Comparison of ENCODE assay signal across 11 cellular contexts in genomic region chr17:81966343-81967243, GRCh38. TPM values are rescaled to one million over a fixed set of nuclear protein-coding genes. Genes with fewer than 3 reads are reported as not detected.
DNase-seq lines count a peak whose midpoint lies in the region; ATAC-seq and TF ChIP-seq lines count a peak whose summit lies in the region.
"Had no signal": no experiment of that assay in that cellular context is flagged by ENCODE, and none has a peak within 500 bp of the region (broad histone marks: within the 10 kb centered on the region; RNA-seq: fewer than 3 reads in every experiment).

No MANE protein-coding gene starts in this region.

- no peak overlapping the region for H3K27ac ChIP-seq in psoas muscle
- H3K27ac ChIP-seq in breast epithelium: no peak overlapping the region
- H3K27ac ChIP-seq in gastrocnemius medialis: peak overlapping the region in 2 of 4 donors; percentile 69 to 82
- H3K27ac ChIP-seq: VCaP had no signal

- in situ Hi-C loops in gastrocnemius medialis (cut with MboI; ENCODE audit: low sequenced_read_pairs in 4 of 4): no loop called here

- 46 to 48% (median 47%) methylated on average over 35 to 41 of the region's 41 CpGs for WGBS in psoas muscle, 3 donors

- H3K27me3 ChIP-seq in psoas muscle (ENCODE audit: insufficient read depth in 3 of 3, low read length in 2 of 3) (peaks cover 0 to 5% (median 0%) of the 10 kb centered on the region in 3 donors), breast epithelium (peaks cover 5 to 21% of the 10 kb centered on the region in 2 donors), gastrocnemius medialis (peaks cover 0 to 6% (median 3%) of the 10 kb centered on the region in 3 donors)

- TF ChIP-seq CTCF in GM20000 (IDR thresholded peaks at IDR 0.05; ENCODE audit: extremely low read depth, missing control alignments) (no peak), psoas muscle (IDR thresholded peaks at IDR 0.05) (no peak), breast epithelium (IDR thresholded peaks at IDR 0.05) (no peak), gastrocnemius medialis (IDR thresholded peaks at IDR 0.05 in 4 of 5, conservative IDR thresholded peaks at IDR 0.05 in 1 of 5) (no peak)

- TF ChIP-seq POLR2A in breast epithelium (IDR thresholded peaks at IDR 0.05) (no peak), gastrocnemius medialis (IDR thresholded peaks at IDR 0.05) (no peak)

- peak; percentile 16 to 57 (median 38) for ATAC-seq in psoas muscle
- no peak for ATAC-seq in GM18858 (IDR thresholded peaks at IDR 0.05; ENCODE audit: unreplicated experiment)
- ATAC-seq in gastrocnemius medialis: no peak

- intact Hi-C loops in psoas muscle (cut with DNase I): loop anchor here in 1 of 2 donors (5.0 kb wide), 1 partner anchor 36 kb away; no protein-coding TSS in a partner anchor
- intact Hi-C loops in breast epithelium (cut with DNase I; ENCODE audit: low total_unique reads): no loop called here
- intact Hi-C loops in gastrocnemius medialis (cut with DNase I; ENCODE audit: low total_unique reads): no loop called here

- DNase-seq in GM20000 (ENCODE audit: low spot score) (peak; percentile 62), NCI-H82 treated with DMSO at 0.1 percent for 48 hours (lab: John Stamatoyannopoulos, UW; ENCODE audit: unreplicated experiment) (peak; percentile 66), fibroblast of the conjunctiva (ENCODE audit: low read depth) (peak; percentile 30), psoas muscle (peak; percentile 56 to 77), GF-D8 (lab: John Stamatoyannopoulos, UW) (no peak), breast epithelium (ENCODE audit: low spot score in 2 of 2) (no peak), gastrocnemius medialis (no peak)
- DNase-seq: cerebellar nuclear complex, natural killer cell had no signal

- H3K4me1 ChIP-seq in psoas muscle (peaks cover 27% of the 10 kb centered on the region), breast epithelium (peaks cover 8 to 11% of the 10 kb centered on the region in 2 donors), gastrocnemius medialis (peaks cover 16 to 27% of the 10 kb centered on the region in 2 donors)

- H3K9me3 ChIP-seq in psoas muscle (no peaks in the 10 kb centered on the region), breast epithelium (no peaks in the 10 kb centered on the region), gastrocnemius medialis (no peaks in the 10 kb centered on the region)

- H3K36me3 ChIP-seq in psoas muscle (ENCODE audit: insufficient read depth in 1 of 2, low read depth in 1 of 2) (no peaks in the 10 kb centered on the region), breast epithelium (no peaks in the 10 kb centered on the region), gastrocnemius medialis (no peaks in the 10 kb centered on the region)

- H3K4me3 ChIP-seq in psoas muscle (no peak overlapping the region), breast epithelium (no peak overlapping the region), gastrocnemius medialis (no peak overlapping the region)

RNA-seq across cellular contexts. Expression of gene NOTUM, which starts 5.6 kb away (rescaled TPM):
- total RNA-seq in psoas muscle: 1 to 10 TPM in 3 of 4 donors, under 1 TPM in 1; 0.92 to 1.9 (median 1.5) TPM
- polyA plus RNA-seq in psoas muscle: under 1 TPM; 0.25 to 0.48 (median 0.44) TPM
- total RNA-seq in breast epithelium: under 1 TPM in 1 of 3 donors, not detected in 2; 0.29 TPM
- 1 to 10 TPM in 3 of 4 donors, not detected in 1; 1.7 to 1.8 (median 1.7) TPM for total RNA-seq in gastrocnemius medialis
- total RNA-seq: natural killer cell had no signal

RNA-seq across cellular contexts. Expression of gene ASPSCR1, which starts 10.8 kb away (rescaled TPM):
- total RNA-seq in psoas muscle: 10 to 100 TPM; 27.7 to 37.4 (median 35.0) TPM
- polyA plus RNA-seq in psoas muscle: 10 to 100 TPM; 27.9 to 33.1 (median 33.0) TPM
- 10 to 100 TPM; 15.4 to 31.8 (median 17.9) TPM for total RNA-seq in breast epithelium
- 10 to 100 TPM; 24.0 to 44.7 (median 32.0) TPM for total RNA-seq in gastrocnemius medialis

RNA-seq across cellular contexts. Expression of gene MYADML2, which starts 19.6 kb away (rescaled TPM):
- total RNA-seq in psoas muscle (10 to 100 TPM in 3 of 4 donors, 1 to 10 TPM in 1; 9.7 to 58.0 (median 13.4) TPM), breast epithelium (not detected), gastrocnemius medialis (10 to 100 TPM in 2 of 4 donors, 1 to 10 TPM in 2; 2.9 to 24.9 (median 13.3) TPM)
- polyA plus RNA-seq in psoas muscle: 10 to 100 TPM in 1 of 3 donors, 1 to 10 TPM in 1, under 1 TPM in 1; 0.47 to 95.8 (median 9.1) TPM
- total RNA-seq: natural killer cell had no signal

RNA-seq across cellular contexts. Expression of gene PYCR1, which starts 29.5 kb away (rescaled TPM):
- 10 to 100 TPM in 2 of 4 donors, 1 to 10 TPM in 2; 5.4 to 12.5 (median 9.5) TPM for total RNA-seq in psoas muscle
- 10 to 100 TPM in 2 of 3 donors, 1 to 10 TPM in 1; 8.3 to 23.2 (median 15.2) TPM for polyA plus RNA-seq in psoas muscle
- 10 to 100 TPM in 2 of 3 donors, 1 to 10 TPM in 1; 3.0 to 30.2 (median 15.5) TPM for total RNA-seq in breast epithelium
- 10 to 100 TPM in 3 of 4 donors, 1 to 10 TPM in 1; 5.6 to 16.8 (median 11.6) TPM for total RNA-seq in gastrocnemius medialis

RNA-seq across cellular contexts. Expression of gene MAFG, which starts 39.1 kb away (rescaled TPM):
- total RNA-seq in psoas muscle (10 to 100 TPM; 43.1 to 74.2 (median 53.7) TPM), breast epithelium (10 to 100 TPM; 12.3 to 15.2 (median 14.1) TPM), gastrocnemius medialis (10 to 100 TPM; 37.1 to 65.5 (median 51.9) TPM)
- 10 to 100 TPM; 21.6 to 73.7 (median 26.6) TPM for polyA plus RNA-seq in psoas muscle

Comparison
In these comparisons a context has a peak if more than half of its experiments do, and no peak if none do; other contexts are left out.
1. DNase-seq: peak in GM20000 (single experiment), NCI-H82 treated with DMSO at 0.1 percent for 48 hours (single experiment), fibroblast of the conjunctiva (single experiment) and psoas muscle (2 of 2); none in GF-D8 (single experiment), breast epithelium (0 of 2) and gastrocnemius medialis (0 of 2).
2. ATAC-seq: peak in psoas muscle (4 of 4); none in GM18858 (single experiment) and gastrocnemius medialis (0 of 2).